In genomic region chrX:14027511-14028019, GRCh38 we compare ENCODE assay signal across 8 cellular contexts. TPM values are rescaled to one million over a fixed set of nuclear protein-coding genes. Genes with fewer than 3 reads are reported as not detected.
DNase-seq lines count a peak whose midpoint lies in the region; ATAC-seq lines count a peak whose summit lies in the region.

No MANE protein-coding gene starts in this region.

- no peaks in the 10 kb centered on the region for H3K36me3 ChIP-seq in CD8-positive, alpha-beta memory T cell (ENCODE audit: insufficient read depth, low read length)
- no peaks in the 10 kb centered on the region for H3K36me3 ChIP-seq in skeletal muscle satellite cell (ENCODE audit: insufficient read depth, low read length)

- peak overlapping the region in 1 of 7 donors; percentile 16 for H3K4me3 Mint-ChIP-seq in CD8-positive, alpha-beta memory T cell

- peak overlapping the region in 5 of 8 donors; percentile 2 to 98 (median 40) for H3K27ac Mint-ChIP-seq in CD8-positive, alpha-beta memory T cell

- DNase-seq in CD8-positive, alpha-beta memory T cell = no peak
- peak; percentile 82 for DNase-seq in LHCN-M2 (ENCODE audit: low read depth)
- DNase-seq in caudate nucleus (lab: John Stamatoyannopoulos, UW) = peak in 3 of 61 donors; percentile 0 to 32 (median 20)
- no peak for DNase-seq in NCI-H187 (lab: John Stamatoyannopoulos, UW)
- DNase-seq in NCI-H2029 treated with DMSO at 0.1 percent for 48 hours (lab: John Stamatoyannopoulos, UW) = no peak
- no peak for DNase-seq in DMS 273 (lab: John Stamatoyannopoulos, UW; ENCODE audit: unreplicated experiment)

- peaks cover 29% of the 10 kb centered on the region for H3K4me1 ChIP-seq in CD8-positive, alpha-beta memory T cell (ENCODE audit: insufficient read depth, low read length)
- peaks cover 33% of the 10 kb centered on the region for H3K4me1 ChIP-seq in skeletal muscle satellite cell (ENCODE audit: control insufficient read depth, insufficient read depth, low read length)

- H3K4me3 ChIP-seq in CD8-positive, alpha-beta memory T cell (ENCODE audit: low read length) = no peak overlapping the region
- H3K4me3 ChIP-seq in skeletal muscle satellite cell (ENCODE audit: low read length) = peak overlapping the region; percentile 11

- no peaks in the 10 kb centered on the region for H3K27me3 ChIP-seq in CD8-positive, alpha-beta memory T cell (ENCODE audit: insufficient read depth, low read length, poor library complexity, severe bottlenecking)
- no peaks in the 10 kb centered on the region for H3K27me3 ChIP-seq in skeletal muscle satellite cell (ENCODE audit: control insufficient read depth, insufficient read depth, low read length)

- POLR2A ChIA-PET in CD8-positive, alpha-beta memory T cell (lab: Charles Lee) = no interaction called here

- no peak overlapping the region for H3K27ac ChIP-seq in CD8-positive, alpha-beta memory T cell (ENCODE audit: low read depth, low read length)
- peak overlapping the region; percentile 86 for H3K27ac ChIP-seq in caudate nucleus (ENCODE audit: low read depth, low read length)

- H3K4me1 Mint-ChIP-seq in CD8-positive, alpha-beta memory T cell = peaks cover 38 to 43% (median 42%) of the 10 kb centered on the region in 3 donors

- peak overlapping the region; percentile 91 for H3K9ac ChIP-seq in skeletal muscle satellite cell (ENCODE audit: low read depth, low read length)

- CTCF ChIA-PET in CD8-positive, alpha-beta memory T cell (lab: Charles Lee) = no interaction called here

- H3K36me3 Mint-ChIP-seq in CD8-positive, alpha-beta memory T cell = peaks cover 0 to 5% (median 4%) of the 10 kb centered on the region in 3 donors

- H3K9me3 Mint-ChIP-seq in CD8-positive, alpha-beta memory T cell = no peaks in the 10 kb centered on the region

- no peaks in the 10 kb centered on the region for H3K9me3 ChIP-seq in CD8-positive, alpha-beta memory T cell (ENCODE audit: low read length)
- H3K9me3 ChIP-seq in skeletal muscle satellite cell (replicated peaks; ENCODE audit: low read length) = no peaks in the 10 kb centered on the region

- peaks cover 0 to 5% of the 10 kb centered on the region in 2 donors for H3K27me3 Mint-ChIP-seq in CD8-positive, alpha-beta memory T cell

- H3K4me2 ChIP-seq in skeletal muscle satellite cell (ENCODE audit: low read length) = peak overlapping the region; percentile 84

- ATAC-seq in GM19463 (IDR thresholded peaks at IDR 0.05; ENCODE audit: unreplicated experiment) = peak; percentile 28

RNA-seq across cellular contexts. Expression of gene GEMIN8, which starts 2.1 kb away (rescaled TPM):
- 10 to 100 TPM; 10.4 to 13.3 TPM for total RNA-seq in CD8-positive, alpha-beta memory T cell
- polyA plus RNA-seq in CD8-positive, alpha-beta memory T cell = 27.9 TPM
- total RNA-seq in LHCN-M2 (2014; rRNA removed) = 11.9 and 15.7 TPM in 2 replicates
- polyA plus RNA-seq in LHCN-M2 (2012) = 11.5 TPM
- total RNA-seq in skeletal muscle satellite cell (2012; rRNA removed) = 8.3 and 9.6 TPM in 2 replicates
